ENCODE assay signal across 11 cellular contexts in genomic region chr1:41752514-41753170, GRCh38.
A peak's percentile ranks its signal among the peaks of the same experiment; 100 is the strongest.
DNase-seq lines count a peak whose midpoint lies in the region; ATAC-seq and TF ChIP-seq lines count a peak whose summit lies in the region.
"Had no signal": no experiment of that assay in that cellular context is flagged by ENCODE, and none has a peak within 500 bp of the region (broad histone marks: within the 10 kb centered on the region; RNA-seq: fewer than 3 reads in every experiment).

No MANE protein-coding gene starts in this region.

- no peak overlapping the region for H3K4me3 ChIP-seq in esophagus (ENCODE audit: low read depth in 1 of 2, low read length in 2 of 2)
- H3K4me3 ChIP-seq: skin epidermis had no signal

- H3K4me1 ChIP-seq in esophagus (ENCODE audit: control insufficient read depth in 2 of 2, insufficient read depth in 2 of 2, low read length in 1 of 2), result peaks cover 3 to 21% of the 10 kb centered on the region in 2 donors

- H3K36me3 ChIP-seq in esophagus (ENCODE audit: control insufficient read depth in 2 of 2, insufficient read depth in 2 of 2, low read length in 1 of 2), result no peaks in the 10 kb centered on the region

- H3K9me3 ChIP-seq in esophagus (ENCODE audit: control insufficient read depth in 2 of 2, insufficient read depth in 1 of 2, low read depth in 1 of 2, low read length in 1 of 2), result no peaks in the 10 kb centered on the region

- peak overlapping the region; percentile 22 to 80 for H3K27ac ChIP-seq in esophagus (ENCODE audit: low read depth in 2 of 2, low read length in 1 of 2)

- ATAC-seq in GM19463 (IDR thresholded peaks at IDR 0.05; ENCODE audit: unreplicated experiment), result peak; percentile 25
- ATAC-seq in HG03439 (IDR thresholded peaks at IDR 0.05; ENCODE audit: unreplicated experiment), result peak; percentile 32

- WGBS in esophagus, 2 donors, result 60 to 62% methylated on average over 9 of the region's 9 CpGs

- DNase-seq in NCI-H2081 treated with DMSO at 0.1 percent for 48 hours (lab: John Stamatoyannopoulos, UW) (no peak), glomerular visceral epithelial cell (ENCODE audit: extremely low spot score) (no peak), SK-N-DZ (ENCODE audit: low spot score) (no peak)
- DNase-seq: Calu3, NCI-H2227 treated with DMSO at 0.1 percent for 48 hours, SHP77 treated with DMSO at 0.1 percent for 48 hours had no signal

- TF ChIP-seq POLR2A in GM15510 (IDR thresholded peaks at IDR 0.05; ENCODE audit: borderline replicate concordance, extremely low read depth, insufficient read length), result peak; percentile 11

- no peaks in the 10 kb centered on the region for H3K27me3 ChIP-seq in esophagus (ENCODE audit: control insufficient read depth in 1 of 2, insufficient read depth in 2 of 2, low read length in 2 of 2)
